Comparison of ENCODE assay signal across 7 cellular contexts in genomic region chr6:143738072-143738690, GRCh38.
A peak's percentile ranks its signal among the peaks of the same experiment; 100 is the strongest.
DNase-seq lines count a peak whose midpoint lies in the region; ATAC-seq and TF ChIP-seq lines count a peak whose summit lies in the region.
"Not testable (repeated sequence)": the region's sequence is repeated elsewhere in the genome, so short reads cannot be mapped to it uniquely, and the experiment has no call there.

No MANE protein-coding gene starts in this region.

- not testable (repeated sequence) for H2AFZ ChIP-seq in mammary epithelial cell (ENCODE audit: low read depth, low read length)

- dilution Hi-C loops in mammary epithelial cell (cut with HindIII; ENCODE audit: low sequenced_read_pairs): not testable (repeated sequence)

- not testable (repeated sequence) for H3K4me2 ChIP-seq in mammary epithelial cell (ENCODE audit: insufficient read depth, low read depth, low read length)

- not testable (repeated sequence) for ATAC-seq in gastrocnemius medialis

- CTCF ChIA-PET in mammary epithelial cell (lab: Charles Lee; ENCODE audit: low non-redundant PET): not testable (repeated sequence)

- intact Hi-C loops in mammary epithelial cell (cut with micrococcal nuclease); left ventricle myocardium inferior (cut with micrococcal nuclease); gastrocnemius medialis (cut with DNase I; ENCODE audit: low total_unique reads): not testable (repeated sequence)

- H3K27ac ChIP-seq in WERI-Rb-1; mammary epithelial cell (ENCODE audit: insufficient read depth, low read depth, low read length): not testable (repeated sequence)
- H3K27ac ChIP-seq in left ventricle myocardium inferior (replicated peaks) (peak overlapping the region; percentile 77), gastrocnemius medialis (peak overlapping the region in 3 of 4 donors; percentile 51 to 62 (median 58))

- not testable (repeated sequence) for BruUV-seq in mammary epithelial cell (replicated peaks; lab: Mats Ljungman, UMichigan)

- not testable (repeated sequence) for TF ChIP-seq CTCF in WERI-Rb-1 (IDR thresholded peaks at IDR 0.05; ENCODE audit: low read depth, low read length); mammary epithelial cell (conservative IDR thresholded peaks at IDR 0.05 in 1 of 2, IDR thresholded peaks at IDR 0.05 in 1 of 2; ENCODE audit: extremely low read depth in 1 of 2, insufficient read depth in 1 of 2, low read depth in 1 of 2, low read length in 2 of 2); left ventricle myocardium inferior (IDR thresholded peaks at IDR 0.05; ENCODE audit: borderline replicate concordance); gastrocnemius medialis (IDR thresholded peaks at IDR 0.05 in 4 of 5, conservative IDR thresholded peaks at IDR 0.05 in 1 of 5)

- H3K9ac ChIP-seq in mammary epithelial cell (ENCODE audit: insufficient read depth, low read length): not testable (repeated sequence)

- H3K4me3 ChIP-seq in WERI-Rb-1 (ENCODE audit: low read depth, low read length); mammary epithelial cell (replicated peaks in 1 of 3; ENCODE audit: insufficient read depth in 1 of 3, low read depth in 2 of 3, low read length in 3 of 3); left ventricle myocardium inferior; gastrocnemius medialis: not testable (repeated sequence)

- H4K20me1 ChIP-seq in mammary epithelial cell (ENCODE audit: insufficient read depth, low read length): not testable (repeated sequence)

- 87% methylated on average over 12 of the region's 12 CpGs for WGBS in mammary epithelial cell (ENCODE audit: low coverage, missing lambda C conversion rate)

- H3K4me1 ChIP-seq in mammary epithelial cell (ENCODE audit: insufficient read depth, low read length): not testable (repeated sequence)
- peaks cover 79% of the 10 kb centered on the region for H3K4me1 ChIP-seq in left ventricle myocardium inferior
- peaks cover 21 to 51% of the 10 kb centered on the region in 2 donors for H3K4me1 ChIP-seq in gastrocnemius medialis

- DNase-seq in H4 (ENCODE audit: low spot score): peak; percentile 10
- DNase-seq in M059J (ENCODE audit: low read depth): peak; percentile 87
- peak; percentile 44 for DNase-seq in RPMI7951 (ENCODE audit: low read depth)
- DNase-seq in WERI-Rb-1: peak; percentile 41
- DNase-seq in mammary epithelial cell: peak; percentile 15
- DNase-seq in left ventricle myocardium inferior, gastrocnemius medialis: not testable (repeated sequence)

- not testable (repeated sequence) for H3K27me3 ChIP-seq in WERI-Rb-1 (ENCODE audit: insufficient read depth, low read depth, severe bottlenecking); mammary epithelial cell (ENCODE audit: insufficient read depth, low read length); left ventricle myocardium inferior (ENCODE audit: low read depth); gastrocnemius medialis

- H3K36me3 ChIP-seq in WERI-Rb-1; mammary epithelial cell (ENCODE audit: insufficient read depth, low read length); left ventricle myocardium inferior; gastrocnemius medialis: not testable (repeated sequence)

- H3K79me2 ChIP-seq in mammary epithelial cell (ENCODE audit: insufficient read depth, low read length): not testable (repeated sequence)

- in situ Hi-C loops in mammary epithelial cell (cut with MboI; ENCODE audit: low sequenced_read_pairs in 2 of 2); gastrocnemius medialis (cut with MboI; ENCODE audit: low sequenced_read_pairs in 4 of 4): not testable (repeated sequence)

- H3K9me3 ChIP-seq in WERI-Rb-1 (ENCODE audit: severe bottlenecking); mammary epithelial cell (replicated peaks; ENCODE audit: insufficient read depth, low read length); left ventricle myocardium inferior (replicated peaks); gastrocnemius medialis: not testable (repeated sequence)

- TF ChIP-seq POLR2A in gastrocnemius medialis (IDR thresholded peaks at IDR 0.05): not testable (repeated sequence)
